ENCODE assay signal across 1 cellular context in the genomic region with DNA sequence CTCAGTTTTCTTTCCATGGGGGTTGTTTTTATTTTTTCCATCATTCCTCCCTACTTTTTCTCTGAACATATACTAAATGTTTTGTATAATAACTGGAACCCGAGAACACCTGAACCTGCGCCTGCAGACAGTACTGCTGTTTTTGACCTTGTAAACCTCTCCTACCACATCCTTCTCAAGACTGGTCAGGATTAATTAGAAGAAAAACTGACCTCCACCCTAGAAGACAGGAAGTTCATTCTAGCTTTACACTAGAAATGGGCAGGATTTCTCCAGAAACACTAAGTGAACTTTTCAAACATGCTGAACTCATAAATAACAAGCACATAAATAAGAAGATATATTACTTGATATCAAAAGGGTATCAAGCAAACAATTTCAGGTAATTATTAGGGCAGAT.
TF ChIP-seq lines count a peak whose summit lies in the region.

No MANE protein-coding gene starts in this region.

TF ChIP-seq in HepG2, 621 proteins besides CTCF, POLR2A, EP300 and RAD21 (continued from another document):
- TF ChIP-seq, protein P1, sequence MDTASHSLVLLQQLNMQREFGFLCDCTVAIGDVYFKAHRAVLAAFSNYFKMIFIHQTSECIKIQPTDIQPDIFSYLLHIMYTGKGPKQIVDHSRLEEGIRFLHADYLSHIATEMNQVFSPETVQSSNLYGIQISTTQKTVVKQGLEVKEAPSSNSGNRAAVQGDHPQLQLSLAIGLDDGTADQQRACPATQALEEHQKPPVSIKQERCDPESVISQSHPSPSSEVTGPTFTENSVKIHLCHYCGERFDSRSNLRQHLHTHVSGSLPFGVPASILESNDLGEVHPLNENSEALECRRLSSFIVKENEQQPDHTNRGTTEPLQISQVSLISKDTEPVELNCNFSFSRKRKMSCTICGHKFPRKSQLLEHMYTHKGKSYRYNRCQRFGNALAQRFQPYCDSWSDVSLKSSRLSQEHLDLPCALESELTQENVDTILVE (CRISPR knock-in tag; IDR thresholded peaks at IDR 0.05), result no peak
- TF ChIP-seq ZSCAN30 (CRISPR knock-in tag; IDR thresholded peaks at IDR 0.05) (no peak), GABPA (IDR thresholded peaks at IDR 0.05; ENCODE audit: low read depth, low read length) (no peak), GABPA (CRISPR knock-in tag; IDR thresholded peaks at IDR 0.05; ENCODE audit: low read depth) (no peak), RELA (CRISPR knock-in tag; IDR thresholded peaks at IDR 0.05) (no peak), ZNF30 (CRISPR knock-in tag; IDR thresholded peaks at IDR 0.05) (no peak), YEATS4 (CRISPR knock-in tag; IDR thresholded peaks at IDR 0.05; ENCODE audit: borderline replicate concordance) (peak; percentile 7; the same call in 1 of the 2 replicates), ZNF510 (CRISPR knock-in tag; IDR thresholded peaks at IDR 0.05; ENCODE audit: low read depth) (no peak), GLI4 (CRISPR knock-in tag; IDR thresholded peaks at IDR 0.05; ENCODE audit: borderline replicate concordance) (no peak), MBD4 (IDR thresholded peaks at IDR 0.05; ENCODE audit: borderline replicate concordance, low read length) (0 out of 2 replicates have a peak, but pooled peaks have one; percentile 39)
- TF ChIP-seq, protein P2, sequence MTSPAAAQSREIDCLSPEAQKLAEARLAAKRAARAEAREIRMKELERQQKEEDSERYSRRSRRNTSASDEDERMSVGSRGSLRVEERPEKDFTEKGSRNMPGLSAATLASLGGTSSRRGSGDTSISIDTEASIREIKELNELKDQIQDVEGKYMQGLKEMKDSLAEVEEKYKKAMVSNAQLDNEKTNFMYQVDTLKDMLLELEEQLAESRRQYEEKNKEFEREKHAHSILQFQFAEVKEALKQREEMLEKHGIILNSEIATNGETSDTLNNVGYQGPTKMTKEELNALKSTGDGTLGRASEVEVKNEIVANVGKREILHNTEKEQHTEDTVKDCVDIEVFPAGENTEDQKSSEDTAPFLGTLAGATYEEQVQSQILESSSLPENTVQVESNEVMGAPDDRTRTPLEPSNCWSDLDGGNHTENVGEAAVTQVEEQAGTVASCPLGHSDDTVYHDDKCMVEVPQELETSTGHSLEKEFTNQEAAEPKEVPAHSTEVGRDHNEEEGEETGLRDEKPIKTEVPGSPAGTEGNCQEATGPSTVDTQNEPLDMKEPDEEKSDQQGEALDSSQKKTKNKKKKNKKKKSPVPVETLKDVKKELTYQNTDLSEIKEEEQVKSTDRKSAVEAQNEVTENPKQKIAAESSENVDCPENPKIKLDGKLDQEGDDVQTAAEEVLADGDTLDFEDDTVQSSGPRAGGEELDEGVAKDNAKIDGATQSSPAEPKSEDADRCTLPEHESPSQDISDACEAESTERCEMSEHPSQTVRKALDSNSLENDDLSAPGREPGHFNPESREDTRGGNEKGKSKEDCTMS (CRISPR knock-in tag; conservative IDR thresholded peaks at IDR 0.05), result no peak
- TF ChIP-seq, protein P3, sequence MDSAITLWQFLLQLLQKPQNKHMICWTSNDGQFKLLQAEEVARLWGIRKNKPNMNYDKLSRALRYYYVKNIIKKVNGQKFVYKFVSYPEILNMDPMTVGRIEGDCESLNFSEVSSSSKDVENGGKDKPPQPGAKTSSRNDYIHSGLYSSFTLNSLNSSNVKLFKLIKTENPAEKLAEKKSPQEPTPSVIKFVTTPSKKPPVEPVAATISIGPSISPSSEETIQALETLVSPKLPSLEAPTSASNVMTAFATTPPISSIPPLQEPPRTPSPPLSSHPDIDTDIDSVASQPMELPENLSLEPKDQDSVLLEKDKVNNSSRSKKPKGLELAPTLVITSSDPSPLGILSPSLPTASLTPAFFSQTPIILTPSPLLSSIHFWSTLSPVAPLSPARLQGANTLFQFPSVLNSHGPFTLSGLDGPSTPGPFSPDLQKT (CRISPR knock-in tag; IDR thresholded peaks at IDR 0.05; ENCODE audit: borderline replicate concordance), result no peak
- TF ChIP-seq, protein P4, sequence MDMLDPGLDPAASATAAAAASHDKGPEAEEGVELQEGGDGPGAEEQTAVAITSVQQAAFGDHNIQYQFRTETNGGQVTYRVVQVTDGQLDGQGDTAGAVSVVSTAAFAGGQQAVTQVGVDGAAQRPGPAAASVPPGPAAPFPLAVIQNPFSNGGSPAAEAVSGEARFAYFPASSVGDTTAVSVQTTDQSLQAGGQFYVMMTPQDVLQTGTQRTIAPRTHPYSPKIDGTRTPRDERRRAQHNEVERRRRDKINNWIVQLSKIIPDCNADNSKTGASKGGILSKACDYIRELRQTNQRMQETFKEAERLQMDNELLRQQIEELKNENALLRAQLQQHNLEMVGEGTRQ (IDR thresholded peaks at IDR 0.05; ENCODE audit: low read depth, low read length), result no peak
- TF ChIP-seq, protein P4 (CRISPR knock-in tag; IDR thresholded peaks at IDR 0.05; ENCODE audit: borderline replicate concordance), result no peak
TF ChIP-seq in HepG2: peak in this region for 2.
